In genomic region chr13:46996316-46996715, GRCh38 we compare ENCODE assay signal across 14 cellular contexts.
DNase-seq lines count a peak whose midpoint lies in the region; ATAC-seq lines count a peak whose summit lies in the region.
"Had no signal": no experiment of that assay in that cellular context is flagged by ENCODE, and none has a peak within 500 bp of the region (broad histone marks: within the 10 kb centered on the region; RNA-seq: fewer than 3 reads in every experiment).

No MANE protein-coding gene starts in this region.

- ATAC-seq in GM18498 (IDR thresholded peaks at IDR 0.05; ENCODE audit: unreplicated experiment) (peak; percentile 36), GM19455 (IDR thresholded peaks at IDR 0.05; ENCODE audit: unreplicated experiment) (peak; percentile 34), HG02840 (IDR thresholded peaks at IDR 0.05; ENCODE audit: low FRiP score, unreplicated experiment) (peak; percentile 26), HG03432 (IDR thresholded peaks at IDR 0.05; ENCODE audit: unreplicated experiment) (peak; percentile 31), left cardiac atrium (no peak)

- DNase-seq in stimulated activated CD4-positive, alpha-beta T cell treated with anti-CD3 and anti-CD28 coated beads, Interleukin-12 subunit alpha, Interleukin-12 subunit beta, amount 100 ng/mL, for 4 hours = no peak
- DNase-seq in left cardiac atrium (no peak), COR-L47 (lab: John Stamatoyannopoulos, UW) (no peak), DMS79 treated with DMSO at 0.1 percent for 48 hours (lab: John Stamatoyannopoulos, UW) (no peak)
- DNase-seq: activated naive CD8-positive, alpha-beta T cell treated with anti-CD3 and anti-CD28 coated beads, Interleukin-2, amount 10 ng/mL, durations not matched to agents 7 days and 5 days; DMS79; posterior cingulate gyrus; RPMI8226; stimulated activated naive CD4-positive, alpha-beta T cell; T1000 had no signal

- intact Hi-C loops in left cardiac atrium (cut with DNase I) = no loop called here

Comparison
In these comparisons a context has a peak if more than half of its experiments do, and no peak if none do; other contexts are left out.
1. ATAC-seq: peak in GM18498 (single experiment), GM19455 (single experiment), HG02840 (single experiment) and HG03432 (single experiment); none in left cardiac atrium (0 of 2).